Comparison of ENCODE assay signal across 29 cellular contexts in genomic region chr20:59636791-59637370, GRCh38. TPM values are rescaled to one million over a fixed set of nuclear protein-coding genes. Genes with fewer than 3 reads are reported as not detected.
A peak's percentile ranks its signal among the peaks of the same experiment; 100 is the strongest.
DNase-seq lines count a peak whose midpoint lies in the region; ATAC-seq, FAIRE-seq and TF ChIP-seq lines count a peak whose summit lies in the region.
"Had no signal": no experiment of that assay in that cellular context is flagged by ENCODE, and none has a peak within 500 bp of the region (broad histone marks: within the 10 kb centered on the region; RNA-seq: fewer than 3 reads in every experiment).

No MANE protein-coding gene starts in this region.

- WGBS in small intestine, 3 donors, result 40 to 69% (median 47%) methylated on average over 3 of the region's 3 CpGs

- H3K27me3 ChIP-seq in left ventricle myocardium inferior (ENCODE audit: low read depth) (peaks cover 10% of the 10 kb centered on the region), small intestine (ENCODE audit: control insufficient read depth in 2 of 2, insufficient read depth in 2 of 2, low read length in 2 of 2) (no peaks in the 10 kb centered on the region), HAP-1 (ENCODE audit: low read depth) (no peaks in the 10 kb centered on the region), upper lobe of right lung (peaks cover 7% of the 10 kb centered on the region)

- TF ChIP-seq CTCF in left ventricle myocardium inferior (IDR thresholded peaks at IDR 0.05; ENCODE audit: borderline replicate concordance) (no peak), upper lobe of right lung (IDR thresholded peaks at IDR 0.05) (no peak)

- no peak overlapping the region for H3K4me3 ChIP-seq in left ventricle myocardium inferior
- H3K4me3 ChIP-seq in small intestine (ENCODE audit: low read depth in 1 of 2, low read length in 2 of 2), result no peak overlapping the region
- no peak overlapping the region for H3K4me3 ChIP-seq in HAP-1
- H3K4me3 ChIP-seq in upper lobe of right lung, result no peak overlapping the region
- H3K4me3 ChIP-seq: A549, GM12878 had no signal

- no peak for FAIRE-seq in small intestine (lab: Jason Lieb, UNC)
- FAIRE-seq: A549, GM12878, H1 had no signal

- intact Hi-C loops in Right ventricle myocardium superior (cut with DNase I) (no loop called here), left ventricle myocardium inferior (cut with micrococcal nuclease) (no loop called here), upper lobe of right lung (cut with DNase I) (no loop called here)

- H3K9me3 ChIP-seq in left ventricle myocardium inferior (replicated peaks) (no peaks in the 10 kb centered on the region), small intestine (ENCODE audit: control insufficient read depth, low read depth) (no peaks in the 10 kb centered on the region), HAP-1 (no peaks in the 10 kb centered on the region), upper lobe of right lung (no peaks in the 10 kb centered on the region)
- H3K9me3 ChIP-seq: A549 had no signal

- ATAC-seq in Right ventricle myocardium superior (ENCODE audit: poor library complexity), result peak; percentile 52
- ATAC-seq in upper lobe of right lung, result no peak
- ATAC-seq: A549, GM12878, HCT116 had no signal

- in situ Hi-C loops in HAP-1 (cut with MboI; ENCODE audit: low sequenced_read_pairs), result no loop called here

- DNase-seq in Right ventricle myocardium superior, result no peak
- no peak for DNase-seq in left ventricle myocardium inferior
- peak; percentile 22 for DNase-seq in ecto neural progenitor cell (ENCODE audit: low spot score)
- peak; percentile 61 for DNase-seq in mucosa of gallbladder (ENCODE audit: low spot score)
- peak; percentile 8 for DNase-seq in small intestine
- DNase-seq in HAP-1 (ENCODE audit: low spot score in 2 of 2), result no peak
- no peak for DNase-seq in upper lobe of right lung
- DNase-seq in NCI-H1694 treated with DMSO at 0.1 percent for 48 hours (lab: John Stamatoyannopoulos, UW), result no peak
- DNase-seq: C1 segment of cervical spinal cord; CD4-positive, alpha-beta memory T cell; DMS 273 treated with DMSO at 0.1 percent for 48 hours; DMS79; EL; GDM1; MM.1S; NCI-H1417; NCI-H1694; NCI-H2081; NCI-H2227 treated with DMSO at 0.1 percent for 48 hours; NCI-H526 treated with DMSO at 0.1 percent for 48 hours; RPMI8226; SHP77 treated with DMSO at 0.1 percent for 48 hours had no signal

- no peak overlapping the region for H3K27ac ChIP-seq in left ventricle myocardium inferior (replicated peaks)
- H3K27ac ChIP-seq in small intestine (ENCODE audit: low read depth in 1 of 2, low read length in 1 of 2), result no peak overlapping the region
- no peak overlapping the region for H3K27ac ChIP-seq in upper lobe of right lung
- H3K27ac ChIP-seq: A549, KMS-11 had no signal

- H3K4me1 ChIP-seq in left ventricle myocardium inferior, result peaks cover 11% of the 10 kb centered on the region
- H3K4me1 ChIP-seq in small intestine (ENCODE audit: control insufficient read depth in 2 of 2, insufficient read depth in 1 of 2, low read depth in 1 of 2, low read length in 1 of 2), result no peaks in the 10 kb centered on the region
- H3K4me1 ChIP-seq in HAP-1, result no peaks in the 10 kb centered on the region
- H3K4me1 ChIP-seq in upper lobe of right lung, result no peaks in the 10 kb centered on the region
- H3K4me1 ChIP-seq: A549 had no signal

- H3K36me3 ChIP-seq in left ventricle myocardium inferior (no peaks in the 10 kb centered on the region), small intestine (ENCODE audit: control insufficient read depth in 2 of 2, insufficient read depth in 2 of 2, low read length in 2 of 2) (no peaks in the 10 kb centered on the region), HAP-1 (replicated peaks) (no peaks in the 10 kb centered on the region), upper lobe of right lung (no peaks in the 10 kb centered on the region)

RNA-seq across cellular contexts. Expression of gene PHACTR3, which starts 32.5 kb away (rescaled TPM):
- total RNA-seq in Right ventricle myocardium superior (10.0 TPM), left ventricle myocardium inferior (4.3 TPM), mucosa of gallbladder (6.9 TPM), upper lobe of right lung (18.2 TPM)
- polyA plus RNA-seq in small intestine, result 1 to 10 TPM; 1.9 to 5.2 (median 4.7) TPM
- total RNA-seq: CD4-positive, alpha-beta memory T cell; NCI-H460 had no signal
- polyA plus RNA-seq: A549; CD4-positive, alpha-beta memory T cell; IgD-negative memory B cell had no signal

Comparison
In these comparisons a context has a peak if more than half of its experiments do, and no peak if none do; other contexts are left out.
1. DNase-seq: peak in ecto neural progenitor cell (single experiment), mucosa of gallbladder (single experiment) and small intestine (single experiment); none in Right ventricle myocardium superior (single experiment), left ventricle myocardium inferior (single experiment), HAP-1 (0 of 2), upper lobe of right lung (single experiment) and NCI-H1694 treated with DMSO at 0.1 percent for 48 hours (single experiment).